9 cellular contexts compared by ENCODE assay signal in genomic region chr15:62067448-62068044, GRCh38. TPM values are rescaled to one million over a fixed set of nuclear protein-coding genes. Genes with fewer than 3 reads are reported as not detected.
DNase-seq lines count a peak whose midpoint lies in the region; FAIRE-seq and TF ChIP-seq lines count a peak whose summit lies in the region.
"Had no signal": no experiment of that assay in that cellular context is flagged by ENCODE, and none has a peak within 500 bp of the region (broad histone marks: within the 10 kb centered on the region; RNA-seq: fewer than 3 reads in every experiment).

No MANE protein-coding gene starts in this region.

- no peak overlapping the region for H3K27ac ChIP-seq in OCI-LY3 (ENCODE audit: low read length)
- no peak overlapping the region for H3K27ac ChIP-seq in astrocyte (ENCODE audit: low read depth, low read length)
- H3K27ac ChIP-seq in spleen, result no peak overlapping the region

- H3K79me2 ChIP-seq in OCI-LY3 (ENCODE audit: low read length) (no peaks in the 10 kb centered on the region), astrocyte (ENCODE audit: insufficient read depth, low read length) (no peaks in the 10 kb centered on the region)

- no peak overlapping the region for H3K27ac Mint-ChIP-seq in astrocyte (ENCODE audit: unreplicated experiment)

- H4K20me1 ChIP-seq in OCI-LY3 (ENCODE audit: insufficient read depth, low read length) (no peaks in the 10 kb centered on the region), astrocyte (ENCODE audit: insufficient read depth, low read length) (peaks cover 3% of the 10 kb centered on the region)

- intact Hi-C loops in spleen (cut with DNase I; ENCODE audit: low total_unique reads), result no loop called here

- no peak for FAIRE-seq in astrocyte (lab: Jason Lieb, UNC)
- no peak for FAIRE-seq in D721Med (lab: Jason Lieb, UNC)

- H3K27me3 ChIP-seq in OCI-LY3 (ENCODE audit: low read depth, low read length) (peaks cover 8% of the 10 kb centered on the region; the same call in 1 of the 2 replicates), astrocyte (ENCODE audit: insufficient read depth, low read length) (peaks cover 31% of the 10 kb centered on the region), spleen (replicated peaks in 1 of 7) (peaks cover 0 to 44% (median 7%) of the 10 kb centered on the region in 7 donors)

- H2AFZ ChIP-seq in OCI-LY3 (ENCODE audit: low read depth, low read length), result no peak overlapping the region
- peak overlapping the region; percentile 49 for H2AFZ ChIP-seq in astrocyte (ENCODE audit: low read depth, low read length)

- H3K9me3 Mint-ChIP-seq in astrocyte (ENCODE audit: unreplicated experiment), result no peaks in the 10 kb centered on the region

- peak overlapping the region; percentile 72; the same call in 1 of the 2 replicates for H3K4me3 ChIP-seq in OCI-LY3 (ENCODE audit: low read length)
- peak overlapping the region; percentile 44 for H3K4me3 ChIP-seq in astrocyte (ENCODE audit: insufficient read depth, low read depth, low read length)
- peak overlapping the region; percentile 39 to 87 (median 68) for H3K4me3 ChIP-seq in spleen

- peak overlapping the region; percentile 86 for H3K4me2 ChIP-seq in OCI-LY3 (ENCODE audit: low read length)
- peak overlapping the region; percentile 85 for H3K4me2 ChIP-seq in astrocyte (ENCODE audit: low read length)

- no peaks in the 10 kb centered on the region for H3K36me3 ChIP-seq in OCI-LY3 (replicated peaks; ENCODE audit: low read depth, low read length)
- no peaks in the 10 kb centered on the region for H3K36me3 ChIP-seq in astrocyte (ENCODE audit: insufficient read depth, low read length)
- no peaks in the 10 kb centered on the region for H3K36me3 ChIP-seq in spleen

- no peak for TF ChIP-seq CTCF in OCI-LY3 (IDR thresholded peaks at IDR 0.05; ENCODE audit: low read depth, low read length)
- TF ChIP-seq CTCF in astrocyte (IDR thresholded peaks at IDR 0.05; ENCODE audit: insufficient read depth, low read depth, low read length), result no peak
- no peak for TF ChIP-seq CTCF in spleen (IDR thresholded peaks at IDR 0.05 in 8 of 11, conservative IDR thresholded peaks at IDR 0.05 in 3 of 11)
- no peak for TF ChIP-seq CTCF in D721Med (IDR thresholded peaks at IDR 0.05; ENCODE audit: insufficient read depth, missing control alignments)

- H3K4me1 ChIP-seq in OCI-LY3 (ENCODE audit: low read length) (peaks cover 24% of the 10 kb centered on the region), astrocyte (ENCODE audit: insufficient read depth, low read length) (peaks cover 12% of the 10 kb centered on the region), spleen (peaks cover 18 to 36% (median 29%) of the 10 kb centered on the region in 6 donors)

- peaks cover 37% of the 10 kb centered on the region for H3K27me3 Mint-ChIP-seq in astrocyte (ENCODE audit: low read depth, unreplicated experiment)

- H3K4me1 Mint-ChIP-seq in astrocyte (ENCODE audit: low read depth, unreplicated experiment), result peaks cover 5% of the 10 kb centered on the region

- WGBS in spleen, 5 donors, result 2 to 3% (median 3%) methylated on average over 21 to 62 of the region's 62 CpGs

- H3K36me3 Mint-ChIP-seq in astrocyte (ENCODE audit: low read depth, unreplicated experiment), result no peaks in the 10 kb centered on the region

- no peak for TF ChIP-seq POLR2A in spleen (IDR thresholded peaks at IDR 0.05)

- H3K4me3 Mint-ChIP-seq in astrocyte (ENCODE audit: unreplicated experiment), result peak overlapping the region; percentile 58

- DNase-seq in NCI-H1417 (lab: John Stamatoyannopoulos, UW) (peak; percentile 4 to 78 (median 71)), NCI-H1417 treated with DMSO at 0.1 percent for 48 hours (lab: John Stamatoyannopoulos, UW) (no peak), astrocyte (ENCODE audit: low read depth) (no peak), iPS-NIHi7 (ENCODE audit: extremely low spot score) (peak; percentile 15), spleen (peak; percentile 82), D721Med (ENCODE audit: insufficient read length, low spot score) (no peak), Ammon's horn (ENCODE audit: low spot score) (no peak)

- H3K9ac ChIP-seq in OCI-LY3 (ENCODE audit: low read length), result no peak overlapping the region
- no peak overlapping the region for H3K9ac ChIP-seq in astrocyte (ENCODE audit: low read length)

- no peaks in the 10 kb centered on the region for H3K9me3 ChIP-seq in OCI-LY3 (ENCODE audit: insufficient read depth, low read length)
- H3K9me3 ChIP-seq in astrocyte (ENCODE audit: insufficient read depth, low read depth, low read length), result no peaks in the 10 kb centered on the region
- no peaks in the 10 kb centered on the region for H3K9me3 ChIP-seq in spleen

RNA-seq across cellular contexts. Expression of gene C2CD4A, which starts 0.8 kb away (rescaled TPM):
- total RNA-seq in astrocyte, result not detected in 2 replicates
- not detected for total RNA-seq in spleen
- polyA plus RNA-seq in spleen, result under 1 TPM; 0.04 to 0.08 (median 0.06) TPM
- polyA plus RNA-seq: AG04450 had no signal

RNA-seq across cellular contexts. Expression of gene VPS13C, which starts 7.3 kb away (rescaled TPM):
- total RNA-seq in astrocyte, result 33.6 and 35.4 TPM in 2 replicates
- 100 to 1,000 TPM; 128 to 194 (median 161) TPM for total RNA-seq in spleen
- 10 to 100 TPM; 32.9 to 49.5 (median 34.7) TPM for polyA plus RNA-seq in spleen

Comparison
In these comparisons a context has a peak if more than half of its experiments do, and no peak if none do; other contexts are left out.
1. DNase-seq: peak in NCI-H1417 (3 of 3), iPS-NIHi7 (single experiment) and spleen (single experiment); none in NCI-H1417 treated with DMSO at 0.1 percent for 48 hours (single experiment), astrocyte (single experiment), D721Med (single experiment) and Ammon's horn (single experiment).
2. Peak in every context shown above with its lines, with median percentiles within 50 percentile points of each other: H3K4me3 ChIP-seq.